8 cellular contexts compared by ENCODE assay signal in the genomic region with DNA sequence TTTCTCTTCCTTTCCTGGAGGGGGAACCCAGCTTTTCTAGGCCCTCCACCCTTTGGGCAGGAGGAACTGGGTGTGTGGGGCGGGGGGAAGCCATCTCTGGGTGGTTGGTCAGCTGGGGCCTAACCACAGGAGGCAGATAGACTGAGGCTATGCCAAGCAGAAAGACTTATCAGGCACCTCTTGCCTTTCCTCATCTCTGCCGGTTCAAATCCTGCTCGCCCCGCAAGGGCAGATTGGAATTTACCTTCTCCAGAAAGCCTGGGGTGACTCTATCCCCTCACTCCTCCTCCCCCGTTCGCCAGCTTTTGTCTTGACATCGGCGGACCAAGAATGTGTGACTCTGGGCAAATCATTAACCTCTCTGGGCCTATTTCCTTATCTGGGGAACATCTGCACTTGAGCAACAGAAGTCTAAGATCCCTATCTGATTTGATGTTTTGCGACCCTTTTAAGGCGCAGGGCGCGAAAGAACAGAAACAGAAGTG. TPM values are rescaled to one million over a fixed set of nuclear protein-coding genes. Genes with fewer than 3 reads are reported as not detected.
DNase-seq lines count a peak whose midpoint lies in the region; ATAC-seq and TF ChIP-seq lines count a peak whose summit lies in the region.

No MANE protein-coding gene starts in this region.

- H3K36me3 Mint-ChIP-seq in WTC11, result peaks cover 11% of the 10 kb centered on the region
- peaks cover 24% of the 10 kb centered on the region for H3K36me3 Mint-ChIP-seq in effector memory CD8-positive, alpha-beta T cell (ENCODE audit: insufficient read depth)

- POLR2A ChIA-PET in HEK293 (lab: Yijun Ruan, JAX) (interaction anchor here (1.0 to 1.2 kb wide), 2 partner anchors 19 to 67 kb away, joined by 3 read pairs; no protein-coding TSS in a partner anchor), WTC11 (lab: Charles Lee) (interaction anchor here (1.2 kb wide), 1 partner anchor 88 kb away, joined by 3 read pairs; the partner anchor contains the start of gene CRHR2)

- DNase-seq in NCI-H510A treated with DMSO at 0.1 percent for 48 hours (lab: John Stamatoyannopoulos, UW) (peak; percentile 72), NCI-H510A (lab: John Stamatoyannopoulos, UW) (no peak), LoVo (ENCODE audit: low spot score) (peak; percentile 70), WTC11 (ENCODE audit: low spot score) (peak; percentile 53)
- no peak for DNase-seq in effector memory CD8-positive, alpha-beta T cell

- H3K4me3 Mint-ChIP-seq in WTC11, result peak overlapping the region; percentile 97
- peak overlapping the region; percentile 99 to 100 for H3K4me3 Mint-ChIP-seq in effector memory CD8-positive, alpha-beta T cell

- H3K27ac Mint-ChIP-seq in WTC11, result peak overlapping the region; percentile 99
- H3K27ac Mint-ChIP-seq in effector memory CD8-positive, alpha-beta T cell, result peak overlapping the region; percentile 98 to 99

- H3K9ac ChIP-seq in mucosa of rectum (ENCODE audit: low read depth in 1 of 2, low read length in 2 of 2), result peak overlapping the region; percentile 88 to 99

- CTCF ChIA-PET in HEK293 (lab: Yijun Ruan, JAX), result interaction anchor here (0.6 to 1.0 kb wide), 2 partner anchors 318 to 421 kb away, joined by 3 to 4 read pairs; no protein-coding TSS in a partner anchor
- CTCF ChIA-PET in WTC11 (lab: Charles Lee), result interaction anchor here (0.7 to 1.2 kb wide), 3 partner anchors 19 to 30 kb away, joined by 3 read pairs; no protein-coding TSS in a partner anchor

- peak overlapping the region; percentile 98 for H3K4me3 ChIP-seq in HEK293 (ENCODE audit: low read depth, low read length)
- H3K4me3 ChIP-seq in mucosa of rectum (ENCODE audit: low read length in 2 of 2), result peak overlapping the region; percentile 97 to 99

- no peaks in the 10 kb centered on the region for H3K27me3 Mint-ChIP-seq in WTC11 (ENCODE audit: low read depth)
- H3K27me3 Mint-ChIP-seq in effector memory CD8-positive, alpha-beta T cell, result no peaks in the 10 kb centered on the region

- peak; percentile 33 for ATAC-seq in WTC11
- peak; percentile 16 for ATAC-seq in effector memory CD8-positive, alpha-beta T cell (replicated peaks)

- peaks cover 1% of the 10 kb centered on the region for H3K9me3 Mint-ChIP-seq in WTC11
- H3K9me3 Mint-ChIP-seq in effector memory CD8-positive, alpha-beta T cell, result no peaks in the 10 kb centered on the region

- H3K27ac ChIP-seq in HEK293 (ENCODE audit: extremely low read depth, low read depth, low read length) (peak overlapping the region; percentile 82), mucosa of rectum (ENCODE audit: low read depth in 2 of 2, low read length in 2 of 2) (peak overlapping the region; percentile 98), temporal lobe (ENCODE audit: low read depth, low read length) (peak overlapping the region; percentile 85)

- H3K36me3 ChIP-seq in HEK293 (ENCODE audit: control insufficient read depth in 2 of 2, insufficient read depth in 1 of 2, low read length in 2 of 2) (peaks cover 2 to 8% of the 10 kb centered on the region in 2 experiments; a peak in 2 of 3 replicates), mucosa of rectum (ENCODE audit: control insufficient read depth in 2 of 2, insufficient read depth in 2 of 2, low read length in 2 of 2) (no peaks in the 10 kb centered on the region)

- H3K27me3 ChIP-seq in mucosa of rectum (ENCODE audit: control insufficient read depth in 2 of 2, insufficient read depth in 2 of 2, low read length in 2 of 2), result no peaks in the 10 kb centered on the region

- H3K4me1 ChIP-seq in HEK293 (ENCODE audit: control insufficient read depth, insufficient read depth, low read length) (peaks cover 8% of the 10 kb centered on the region), mucosa of rectum (ENCODE audit: control insufficient read depth in 2 of 2, insufficient read depth in 2 of 2, low read length in 2 of 2) (peaks cover 4 to 20% of the 10 kb centered on the region in 2 donors)

- H3K9me3 ChIP-seq in HEK293 (ENCODE audit: control insufficient read depth, insufficient read depth, low read depth, low read length) (no peaks in the 10 kb centered on the region), mucosa of rectum (ENCODE audit: control insufficient read depth in 2 of 2, low read length in 2 of 2) (no peaks in the 10 kb centered on the region)

- H3K4me1 Mint-ChIP-seq in WTC11, result peaks cover 19% of the 10 kb centered on the region
- H3K4me1 Mint-ChIP-seq in effector memory CD8-positive, alpha-beta T cell (ENCODE audit: low read depth in 2 of 2), result peaks cover 34 to 61% of the 10 kb centered on the region in 2 donors

- TF ChIP-seq CTCF in HEK293 (tag by site-specific recombination; IDR thresholded peaks at IDR 0.05) (no peak), WTC11 (IDR thresholded peaks at IDR 0.05) (no peak)

TF ChIP-seq in HEK293, 187 proteins besides CTCF, POLR2A, EP300 and RAD21 (continues in another document):
- TF ChIP-seq ZEB2 (tag by site-specific recombination; IDR thresholded peaks at IDR 0.05) (no peak), IKZF3 (tag by site-specific recombination; IDR thresholded peaks at IDR 0.05) (no peak), ZNF174 (tag by site-specific recombination; IDR thresholded peaks at IDR 0.05) (no peak), ZBTB17 (tag by site-specific recombination; IDR thresholded peaks at IDR 0.05) (no peak), GLIS2 (tag by site-specific recombination; IDR thresholded peaks at IDR 0.05) (0 out of 2 replicates have a peak, but pooled peaks have one; percentile 57), RBAK (tag by site-specific recombination; IDR thresholded peaks at IDR 0.05) (no peak), ZIC2 (tag by site-specific recombination; IDR thresholded peaks at IDR 0.05) (0 out of 2 replicates have a peak, but pooled peaks have one; percentile 13)
- TF ChIP-seq, protein P1, sequence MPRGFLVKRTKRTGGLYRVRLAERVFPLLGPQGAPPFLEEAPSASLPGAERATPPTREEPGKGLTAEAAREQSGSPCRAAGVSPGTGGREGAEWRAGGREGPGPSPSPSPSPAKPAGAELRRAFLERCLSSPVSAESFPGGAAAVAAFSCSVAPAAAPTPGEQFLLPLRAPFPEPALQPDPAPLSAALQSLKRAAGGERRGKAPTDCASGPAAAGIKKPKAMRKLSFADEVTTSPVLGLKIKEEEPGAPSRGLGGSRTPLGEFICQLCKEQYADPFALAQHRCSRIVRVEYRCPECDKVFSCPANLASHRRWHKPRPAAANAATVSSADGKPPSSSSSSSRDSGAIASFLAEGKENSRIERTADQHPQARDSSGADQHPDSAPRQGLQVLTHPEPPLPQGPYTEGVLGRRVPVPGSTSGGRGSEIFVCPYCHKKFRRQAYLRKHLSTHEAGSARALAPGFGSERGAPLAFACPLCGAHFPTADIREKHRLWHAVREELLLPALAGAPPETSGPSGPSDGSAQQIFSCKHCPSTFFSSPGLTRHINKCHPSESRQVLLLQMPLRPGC (tag by site-specific recombination; IDR thresholded peaks at IDR 0.05), result no peak

TF ChIP-seq in WTC11, 78 proteins besides CTCF, POLR2A, EP300 and RAD21:
- TF ChIP-seq, protein P2, sequence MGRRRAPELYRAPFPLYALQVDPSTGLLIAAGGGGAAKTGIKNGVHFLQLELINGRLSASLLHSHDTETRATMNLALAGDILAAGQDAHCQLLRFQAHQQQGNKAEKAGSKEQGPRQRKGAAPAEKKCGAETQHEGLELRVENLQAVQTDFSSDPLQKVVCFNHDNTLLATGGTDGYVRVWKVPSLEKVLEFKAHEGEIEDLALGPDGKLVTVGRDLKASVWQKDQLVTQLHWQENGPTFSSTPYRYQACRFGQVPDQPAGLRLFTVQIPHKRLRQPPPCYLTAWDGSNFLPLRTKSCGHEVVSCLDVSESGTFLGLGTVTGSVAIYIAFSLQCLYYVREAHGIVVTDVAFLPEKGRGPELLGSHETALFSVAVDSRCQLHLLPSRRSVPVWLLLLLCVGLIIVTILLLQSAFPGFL (CRISPR knock-in tag; IDR thresholded peaks at IDR 0.05; ENCODE audit: borderline replicate concordance), result no peak
- TF ChIP-seq ZNF138 (CRISPR knock-in tag; conservative IDR thresholded peaks at IDR 0.05), result no peak
- no peak for TF ChIP-seq ATF3 (CRISPR knock-in tag; conservative IDR thresholded peaks at IDR 0.05)
- no peak for TF ChIP-seq ETV6 (CRISPR knock-in tag; IDR thresholded peaks at IDR 0.05)

RNA-seq across cellular contexts. Expression of gene GARS1, which starts 0.6 kb away (rescaled TPM):
- 142 to 236 TPM (median 158 TPM) in 3 replicates for total RNA-seq in WTC11 (2021)
- total RNA-seq in temporal lobe, result 62.7 TPM

Comparison
In these comparisons a context has a peak if more than half of its experiments do, and no peak if none do; other contexts are left out.
1. DNase-seq: peak in NCI-H510A treated with DMSO at 0.1 percent for 48 hours (single experiment), LoVo (single experiment) and WTC11 (single experiment); none in NCI-H510A (single experiment) and effector memory CD8-positive, alpha-beta T cell (0 of 3).
2. Peak in every context shown above with its lines, with median percentiles within 50 percentile points of each other: H3K27ac ChIP-seq.